ENCODE assay signal across 10 cellular contexts in genomic region chr5:84249918-84250635, GRCh38.
A peak's percentile ranks its signal among the peaks of the same experiment; 100 is the strongest.
DNase-seq lines count a peak whose midpoint lies in the region; ATAC-seq and TF ChIP-seq lines count a peak whose summit lies in the region.
"Had no signal": no experiment of that assay in that cellular context is flagged by ENCODE, and none has a peak within 500 bp of the region (broad histone marks: within the 10 kb centered on the region; RNA-seq: fewer than 3 reads in every experiment).

No MANE protein-coding gene starts in this region.

- H3K36me3 ChIP-seq in spleen (no peaks in the 10 kb centered on the region), transverse colon (no peaks in the 10 kb centered on the region)

- TF ChIP-seq EP300 in transverse colon (IDR thresholded peaks at IDR 0.05; ENCODE audit: low read depth) = no peak

- H3K27ac Mint-ChIP-seq in activated CD8-positive, alpha-beta T cell treated with anti-CD3 and anti-CD28 coated beads, Interleukin-2, amount 10 ng/mL, durations not matched to agents 7 days and 5 days = no peak overlapping the region
- H3K27ac Mint-ChIP-seq: activated T-helper 2 cell treated with anti-CD3 and anti-CD28 coated beads, Interferon-gamma antibody, Interleukin-2, Interleukin-4, amounts not matched to agents 10 μg/mL and 5 μg/mL and 100 μg/mL, durations not matched to agents 14 hours and 24 hours and 36 hours had no signal

- DNase-seq in AG04450 (ENCODE audit: low read depth, low spot score) (peak; percentile 48), HS-27A (ENCODE audit: low read depth) (peak; percentile 77), amniotic stem cell (lab: John Stamatoyannopoulos, UW) (peak; percentile 27), iris pigment epithelial cell (ENCODE audit: low read depth) (peak; percentile 87), spleen (no peak), transverse colon (no peak)
- no peak for DNase-seq in activated CD8-positive, alpha-beta T cell treated with anti-CD3 and anti-CD28 coated beads, Interleukin-2, amount 10 ng/mL, durations not matched to agents 7 days and 5 days
- DNase-seq: psoas muscle had no signal

- no peaks in the 10 kb centered on the region for H3K4me1 Mint-ChIP-seq in activated CD8-positive, alpha-beta T cell treated with anti-CD3 and anti-CD28 coated beads, Interleukin-2, amount 10 ng/mL, durations not matched to agents 7 days and 5 days (ENCODE audit: low read depth)

- H3K27ac ChIP-seq in AG04450 (ENCODE audit: low read depth, low read length) (no peak overlapping the region), spleen (no peak overlapping the region), transverse colon (no peak overlapping the region)
- H3K27ac ChIP-seq: psoas muscle had no signal

- no peak overlapping the region for H3K4me3 ChIP-seq in AG04450 (ENCODE audit: low read depth, low read length)
- H3K4me3 ChIP-seq in spleen = no peak overlapping the region
- H3K4me3 ChIP-seq in transverse colon = no peak overlapping the region
- H3K4me3 ChIP-seq: psoas muscle had no signal

- in situ Hi-C loops in transverse colon (cut with MboI; ENCODE audit: low pct_ligation_motif_present in 1 of 4, low pct_unique_long_range_greater_than_20kb in 1 of 4, low sequenced_read_pairs in 3 of 4) = loop anchor here in 2 of 4 donors (10.0 to 25.0 kb wide), 2 partner anchors 525 to 538 kb away; partner anchors contain the start of gene HAPLN1 (in 2 of the 2)

- no peak for TF ChIP-seq POLR2A in spleen (IDR thresholded peaks at IDR 0.05)
- TF ChIP-seq POLR2A in transverse colon (IDR thresholded peaks at IDR 0.05) = no peak

- no peaks in the 10 kb centered on the region for H3K9me3 Mint-ChIP-seq in activated CD8-positive, alpha-beta T cell treated with anti-CD3 and anti-CD28 coated beads, Interleukin-2, amount 10 ng/mL, durations not matched to agents 7 days and 5 days (ENCODE audit: insufficient read depth)
- H3K9me3 Mint-ChIP-seq: activated T-helper 2 cell treated with anti-CD3 and anti-CD28 coated beads, Interferon-gamma antibody, Interleukin-2, Interleukin-4, amounts not matched to agents 10 μg/mL and 5 μg/mL and 100 μg/mL, durations not matched to agents 14 hours and 24 hours and 36 hours had no signal

- intact Hi-C loops in spleen (cut with DNase I; ENCODE audit: low total_unique reads) = loop anchor here (10.0 kb wide), 1 partner anchor 525 kb away; the partner anchor contains the start of gene HAPLN1
- intact Hi-C loops in transverse colon (cut with DNase I; ENCODE audit: low total_unique reads) = no loop called here

- no peaks in the 10 kb centered on the region for H3K27me3 Mint-ChIP-seq in activated CD8-positive, alpha-beta T cell treated with anti-CD3 and anti-CD28 coated beads, Interleukin-2, amount 10 ng/mL, durations not matched to agents 7 days and 5 days (ENCODE audit: low read depth)

- TF ChIP-seq CTCF in AG04450 (IDR thresholded peaks at IDR 0.05; ENCODE audit: low read depth, low read length) (no peak), spleen (IDR thresholded peaks at IDR 0.05 in 8 of 11, conservative IDR thresholded peaks at IDR 0.05 in 3 of 11) (no peak), transverse colon (IDR thresholded peaks at IDR 0.05) (no peak)

- CTCF ChIA-PET in AG04450 (lab: Charles Lee) = no interaction called here
- CTCF ChIA-PET in activated CD8-positive, alpha-beta T cell treated with anti-CD3 and anti-CD28 coated beads, Interleukin-2, amount 10 ng/mL, durations not matched to agents 7 days and 5 days (lab: Charles Lee) = no interaction called here

- H3K4me3 Mint-ChIP-seq in activated CD8-positive, alpha-beta T cell treated with anti-CD3 and anti-CD28 coated beads, Interleukin-2, amount 10 ng/mL, durations not matched to agents 7 days and 5 days = no peak overlapping the region

- no peaks in the 10 kb centered on the region for H3K4me1 ChIP-seq in spleen
- peaks cover 0 to under 1% (median 0%) of the 10 kb centered on the region in 4 donors for H3K4me1 ChIP-seq in transverse colon
- H3K4me1 ChIP-seq: psoas muscle had no signal

- ATAC-seq in GM18868 (IDR thresholded peaks at IDR 0.05; ENCODE audit: unreplicated experiment) = no peak
- ATAC-seq in activated CD8-positive, alpha-beta T cell treated with anti-CD3 and anti-CD28 coated beads, Interleukin-2, amount 10 ng/mL, durations not matched to agents 7 days and 5 days = no peak
- ATAC-seq: psoas muscle had no signal

- WGBS in spleen, 5 donors = 75 to 89% (median 78%) methylated on average over 4 of the region's 4 CpGs
- 68 to 79% methylated on average over 4 of the region's 4 CpGs for WGBS in transverse colon (ENCODE audit: low coverage in 1 of 2), 2 donors

- no peaks in the 10 kb centered on the region for H3K36me3 Mint-ChIP-seq in activated CD8-positive, alpha-beta T cell treated with anti-CD3 and anti-CD28 coated beads, Interleukin-2, amount 10 ng/mL, durations not matched to agents 7 days and 5 days (ENCODE audit: low read depth)

- POLR2A ChIA-PET in AG04450 (lab: Yijun Ruan, JAX) = interaction anchor here (0.7 kb wide), 1 partner anchor 37 kb away, joined by 3 read pairs; no protein-coding TSS in a partner anchor
- POLR2A ChIA-PET in activated CD8-positive, alpha-beta T cell treated with anti-CD3 and anti-CD28 coated beads, Interleukin-2, amount 10 ng/mL, durations not matched to agents 7 days and 5 days (lab: Charles Lee) = no interaction called here

- H3K9me3 ChIP-seq in AG04450 (ENCODE audit: control insufficient read depth, insufficient read depth, low read length) = no peaks in the 10 kb centered on the region
- H3K9me3 ChIP-seq in spleen = no peaks in the 10 kb centered on the region
- H3K9me3 ChIP-seq in transverse colon = no peaks in the 10 kb centered on the region
- H3K9me3 ChIP-seq: psoas muscle had no signal

- H3K27me3 ChIP-seq in AG04450 (ENCODE audit: control insufficient read depth, insufficient read depth, low read length) (no peaks in the 10 kb centered on the region), spleen (replicated peaks in 1 of 7) (no peaks in the 10 kb centered on the region), transverse colon (no peaks in the 10 kb centered on the region)

Comparison
In these comparisons a context has a peak if more than half of its experiments do, and no peak if none do; other contexts are left out.
1. DNase-seq: peak in AG04450 (single experiment), HS-27A (single experiment), amniotic stem cell (single experiment) and iris pigment epithelial cell (single experiment); none in spleen (single experiment), activated CD8-positive, alpha-beta T cell treated with anti-CD3 and anti-CD28 coated beads, Interleukin-2, amount 10 ng/mL, durations not matched to agents 7 days and 5 days (single experiment) and transverse colon (single experiment).